ENCODE assay signal across 1 cellular context in the genomic region with DNA sequence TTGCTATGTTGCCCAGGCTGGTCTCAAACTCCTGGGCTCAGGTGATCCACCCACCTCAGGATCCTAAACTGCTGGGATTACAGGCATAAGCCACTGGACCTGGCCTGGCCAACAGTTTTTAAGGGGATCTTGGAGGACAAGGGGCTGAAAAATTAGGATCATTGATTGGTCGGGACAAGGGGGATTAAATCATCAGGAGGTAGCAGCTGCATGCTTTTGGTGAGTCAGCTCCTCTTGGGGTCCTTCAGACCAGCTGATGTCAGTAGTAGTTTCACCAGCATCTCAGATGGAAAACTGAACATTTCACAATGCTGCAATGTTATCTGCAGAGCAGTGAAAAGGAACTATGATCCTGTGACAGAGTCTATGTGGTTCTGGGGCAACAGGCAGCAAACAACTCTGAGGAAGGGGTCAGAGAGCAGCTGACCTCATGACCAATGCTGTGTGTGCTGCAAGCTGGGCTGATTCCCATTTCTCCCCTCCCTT.
TF ChIP-seq lines count a peak whose summit lies in the region.

No MANE protein-coding gene starts in this region.

TF ChIP-seq in HepG2, 621 proteins besides CTCF, POLR2A, EP300 and RAD21 (continued from another document and continues in another):
- TF ChIP-seq ZNF639 (CRISPR knock-in tag; conservative IDR thresholded peaks at IDR 0.05) = no peak
- TF ChIP-seq KAT7 (CRISPR knock-in tag; IDR thresholded peaks at IDR 0.05; ENCODE audit: borderline replicate concordance) = no peak
- peak; percentile 77 for TF ChIP-seq BCL6 (CRISPR knock-in tag; IDR thresholded peaks at IDR 0.05)
- TF ChIP-seq KLF16 (CRISPR knock-in tag; IDR thresholded peaks at IDR 0.05) = 0 out of 4 replicates have a peak, but pooled peaks of 1 of the 2 experiments have one; percentile 40
- no peak for TF ChIP-seq NCOA5 (CRISPR knock-in tag; IDR thresholded peaks at IDR 0.05)
- TF ChIP-seq, protein P1, sequence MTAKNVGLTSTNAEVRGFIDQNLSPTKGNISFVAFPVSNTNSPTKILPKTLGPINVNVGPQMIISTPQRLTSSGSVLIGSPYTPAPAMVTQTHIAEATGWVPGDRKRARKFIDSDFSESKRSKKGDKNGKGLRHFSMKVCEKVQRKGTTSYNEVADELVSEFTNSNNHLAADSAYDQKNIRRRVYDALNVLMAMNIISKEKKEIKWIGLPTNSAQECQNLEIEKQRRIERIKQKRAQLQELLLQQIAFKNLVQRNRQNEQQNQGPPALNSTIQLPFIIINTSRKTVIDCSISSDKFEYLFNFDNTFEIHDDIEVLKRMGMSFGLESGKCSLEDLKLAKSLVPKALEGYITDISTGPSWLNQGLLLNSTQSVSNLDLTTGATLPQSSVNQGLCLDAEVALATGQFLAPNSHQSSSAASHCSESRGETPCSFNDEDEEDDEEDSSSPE (CRISPR knock-in tag; IDR thresholded peaks at IDR 0.05) = no peak
- no peak for TF ChIP-seq NFE2 (CRISPR knock-in tag; IDR thresholded peaks at IDR 0.05)
- peak; percentile 52; the same call in 1 of the 2 replicates for TF ChIP-seq ZSCAN29 (CRISPR knock-in tag; conservative IDR thresholded peaks at IDR 0.05)
- no peak for TF ChIP-seq XBP1 (CRISPR knock-in tag; IDR thresholded peaks at IDR 0.05)
- TF ChIP-seq HOXA3 (CRISPR knock-in tag; IDR thresholded peaks at IDR 0.05) = peak; percentile 51
- TF ChIP-seq CBX5 (CRISPR knock-in tag; IDR thresholded peaks at IDR 0.05; ENCODE audit: borderline replicate concordance) = no peak; the same call in 1 of the 2 replicates
- peak; percentile 41; the same call in 1 of the 2 replicates for TF ChIP-seq MLX (CRISPR knock-in tag; IDR thresholded peaks at IDR 0.05)
- peak; percentile 18; the same call in 1 of the 2 replicates for TF ChIP-seq GABPB1 (CRISPR knock-in tag; IDR thresholded peaks at IDR 0.05)
- TF ChIP-seq SIN3A (IDR thresholded peaks at IDR 0.05; ENCODE audit: borderline replicate concordance, low read depth, low read length) = no peak
- 0 out of 2 replicates have a peak, but pooled peaks have one; percentile 61 for TF ChIP-seq TRIM24 (CRISPR knock-in tag; IDR thresholded peaks at IDR 0.05)
- TF ChIP-seq PBX2 (CRISPR knock-in tag; IDR thresholded peaks at IDR 0.05) = no peak
- no peak for TF ChIP-seq ZSCAN12 (CRISPR knock-in tag; IDR thresholded peaks at IDR 0.05)
- no peak for TF ChIP-seq SMARCC2 (IDR thresholded peaks at IDR 0.05)
- TF ChIP-seq ZBTB20 (CRISPR knock-in tag; IDR thresholded peaks at IDR 0.05; ENCODE audit: borderline replicate concordance, low read depth) = no peak
- TF ChIP-seq ERF (CRISPR knock-in tag; IDR thresholded peaks at IDR 0.05) = peak; percentile 63; the same call in 1 of the 2 replicates
- no peak for TF ChIP-seq ZNF451 (CRISPR knock-in tag; IDR thresholded peaks at IDR 0.05)
- TF ChIP-seq, protein P2, sequence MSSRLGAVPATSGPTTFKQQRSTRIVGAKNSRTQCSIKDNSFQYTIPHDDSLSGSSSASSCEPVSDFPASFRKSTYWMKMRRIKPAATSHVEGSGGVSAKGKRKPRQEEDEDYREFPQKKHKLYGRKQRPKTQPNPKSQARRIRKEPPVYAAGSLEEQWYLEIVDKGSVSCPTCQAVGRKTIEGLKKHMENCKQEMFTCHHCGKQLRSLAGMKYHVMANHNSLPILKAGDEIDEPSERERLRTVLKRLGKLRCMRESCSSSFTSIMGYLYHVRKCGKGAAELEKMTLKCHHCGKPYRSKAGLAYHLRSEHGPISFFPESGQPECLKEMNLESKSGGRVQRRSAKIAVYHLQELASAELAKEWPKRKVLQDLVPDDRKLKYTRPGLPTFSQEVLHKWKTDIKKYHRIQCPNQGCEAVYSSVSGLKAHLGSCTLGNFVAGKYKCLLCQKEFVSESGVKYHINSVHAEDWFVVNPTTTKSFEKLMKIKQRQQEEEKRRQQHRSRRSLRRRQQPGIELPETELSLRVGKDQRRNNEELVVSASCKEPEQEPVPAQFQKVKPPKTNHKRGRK (CRISPR knock-in tag; IDR thresholded peaks at IDR 0.05) = no peak
- TF ChIP-seq DPF2 (CRISPR knock-in tag; IDR thresholded peaks at IDR 0.05; ENCODE audit: borderline replicate concordance, low read depth) = peak; percentile 83; the same call in 1 of the 2 replicates
- TF ChIP-seq, protein P3, sequence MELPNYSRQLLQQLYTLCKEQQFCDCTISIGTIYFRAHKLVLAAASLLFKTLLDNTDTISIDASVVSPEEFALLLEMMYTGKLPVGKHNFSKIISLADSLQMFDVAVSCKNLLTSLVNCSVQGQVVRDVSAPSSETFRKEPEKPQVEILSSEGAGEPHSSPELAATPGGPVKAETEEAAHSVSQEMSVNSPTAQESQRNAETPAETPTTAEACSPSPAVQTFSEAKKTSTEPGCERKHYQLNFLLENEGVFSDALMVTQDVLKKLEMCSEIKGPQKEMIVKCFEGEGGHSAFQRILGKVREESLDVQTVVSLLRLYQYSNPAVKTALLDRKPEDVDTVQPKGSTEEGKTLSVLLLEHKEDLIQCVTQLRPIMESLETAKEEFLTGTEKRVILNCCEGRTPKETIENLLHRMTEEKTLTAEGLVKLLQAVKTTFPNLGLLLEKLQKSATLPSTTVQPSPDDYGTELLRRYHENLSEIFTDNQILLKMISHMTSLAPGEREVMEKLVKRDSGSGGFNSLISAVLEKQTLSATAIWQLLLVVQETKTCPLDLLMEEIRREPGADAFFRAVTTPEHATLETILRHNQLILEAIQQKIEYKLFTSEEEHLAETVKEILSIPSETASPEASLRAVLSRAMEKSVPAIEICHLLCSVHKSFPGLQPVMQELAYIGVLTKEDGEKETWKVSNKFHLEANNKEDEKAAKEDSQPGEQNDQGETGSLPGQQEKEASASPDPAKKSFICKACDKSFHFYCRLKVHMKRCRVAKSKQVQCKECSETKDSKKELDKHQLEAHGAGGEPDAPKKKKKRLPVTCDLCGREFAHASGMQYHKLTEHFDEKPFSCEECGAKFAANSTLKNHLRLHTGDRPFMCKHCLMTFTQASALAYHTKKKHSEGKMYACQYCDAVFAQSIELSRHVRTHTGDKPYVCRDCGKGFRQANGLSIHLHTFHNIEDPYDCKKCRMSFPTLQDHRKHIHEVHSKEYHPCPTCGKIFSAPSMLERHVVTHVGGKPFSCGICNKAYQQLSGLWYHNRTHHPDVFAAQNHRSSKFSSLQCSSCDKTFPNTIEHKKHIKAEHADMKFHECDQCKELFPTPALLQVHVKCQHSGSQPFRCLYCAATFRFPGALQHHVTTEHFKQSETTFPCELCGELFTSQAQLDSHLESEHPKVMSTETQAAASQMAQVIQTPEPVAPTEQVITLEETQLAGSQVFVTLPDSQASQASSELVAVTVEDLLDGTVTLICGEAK (IDR thresholded peaks at IDR 0.05) = no peak
- TF ChIP-seq, protein P3 (CRISPR knock-in tag; IDR thresholded peaks at IDR 0.05) = peak; percentile 70; the same call in 1 of the 2 replicates
- TF ChIP-seq MED1 (CRISPR knock-in tag; IDR thresholded peaks at IDR 0.05) = peak; percentile 76
- no peak for TF ChIP-seq ZNF510 (CRISPR knock-in tag; IDR thresholded peaks at IDR 0.05; ENCODE audit: low read depth)
- TF ChIP-seq CEBPZ (IDR thresholded peaks at IDR 0.05; ENCODE audit: low read length) = no peak
- no peak for TF ChIP-seq NAIF1 (CRISPR knock-in tag; IDR thresholded peaks at IDR 0.05; ENCODE audit: borderline replicate concordance)
- TF ChIP-seq SALL1 (CRISPR knock-in tag; IDR thresholded peaks at IDR 0.05) = peak; percentile 89
- TF ChIP-seq EEA1 (CRISPR knock-in tag; IDR thresholded peaks at IDR 0.05; ENCODE audit: borderline replicate concordance) = no peak
- TF ChIP-seq ETV5 (CRISPR knock-in tag; IDR thresholded peaks at IDR 0.05; ENCODE audit: borderline replicate concordance) = no peak; the same call in 1 of the 2 replicates
- TF ChIP-seq, protein P4, sequence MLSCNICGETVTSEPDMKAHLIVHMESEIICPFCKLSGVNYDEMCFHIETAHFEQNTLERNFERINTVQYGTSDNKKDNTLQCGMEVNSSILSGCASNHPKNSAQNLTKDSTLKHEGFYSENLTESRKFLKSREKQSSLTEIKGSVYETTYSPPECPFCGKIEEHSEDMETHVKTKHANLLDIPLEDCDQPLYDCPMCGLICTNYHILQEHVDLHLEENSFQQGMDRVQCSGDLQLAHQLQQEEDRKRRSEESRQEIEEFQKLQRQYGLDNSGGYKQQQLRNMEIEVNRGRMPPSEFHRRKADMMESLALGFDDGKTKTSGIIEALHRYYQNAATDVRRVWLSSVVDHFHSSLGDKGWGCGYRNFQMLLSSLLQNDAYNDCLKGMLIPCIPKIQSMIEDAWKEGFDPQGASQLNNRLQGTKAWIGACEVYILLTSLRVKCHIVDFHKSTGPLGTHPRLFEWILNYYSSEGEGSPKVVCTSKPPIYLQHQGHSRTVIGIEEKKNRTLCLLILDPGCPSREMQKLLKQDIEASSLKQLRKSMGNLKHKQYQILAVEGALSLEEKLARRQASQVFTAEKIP (CRISPR knock-in tag; IDR thresholded peaks at IDR 0.05; ENCODE audit: borderline replicate concordance) = no peak
- TF ChIP-seq, protein P5, sequence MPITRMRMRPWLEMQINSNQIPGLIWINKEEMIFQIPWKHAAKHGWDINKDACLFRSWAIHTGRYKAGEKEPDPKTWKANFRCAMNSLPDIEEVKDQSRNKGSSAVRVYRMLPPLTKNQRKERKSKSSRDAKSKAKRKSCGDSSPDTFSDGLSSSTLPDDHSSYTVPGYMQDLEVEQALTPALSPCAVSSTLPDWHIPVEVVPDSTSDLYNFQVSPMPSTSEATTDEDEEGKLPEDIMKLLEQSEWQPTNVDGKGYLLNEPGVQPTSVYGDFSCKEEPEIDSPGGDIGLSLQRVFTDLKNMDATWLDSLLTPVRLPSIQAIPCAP (CRISPR knock-in tag; IDR thresholded peaks at IDR 0.05; ENCODE audit: low read depth) = no peak
- no peak for TF ChIP-seq MBD4 (IDR thresholded peaks at IDR 0.05; ENCODE audit: borderline replicate concordance, low read length)
- TF ChIP-seq ZNF878 (CRISPR knock-in tag; IDR thresholded peaks at IDR 0.05) = no peak
- no peak for TF ChIP-seq ZEB1 (IDR thresholded peaks at IDR 0.05; ENCODE audit: insufficient replicate concordance, low read depth)
